11 cellular contexts compared by ENCODE assay signal in the genomic region with DNA sequence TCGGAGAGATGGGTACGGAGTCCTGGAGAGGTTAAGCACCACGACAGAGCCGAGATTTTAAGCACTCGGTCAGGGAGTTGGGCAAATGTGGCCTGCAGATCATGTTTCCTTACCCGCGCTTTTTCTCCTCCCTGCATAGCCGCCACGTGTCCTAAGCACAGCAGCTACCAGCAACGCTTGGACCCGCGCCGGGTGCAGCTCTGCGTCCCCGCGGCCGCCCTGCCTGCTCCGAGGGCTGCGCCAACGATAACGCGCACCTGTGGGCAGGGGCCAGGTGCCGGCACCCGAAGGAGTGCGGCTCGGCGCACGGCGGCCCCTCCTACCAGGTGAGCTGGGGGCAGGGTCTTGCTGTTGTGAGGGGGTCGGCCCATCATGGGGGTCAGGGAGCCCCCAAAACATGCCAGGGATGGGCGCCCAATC. TPM values are rescaled to one million over a fixed set of nuclear protein-coding genes. Genes with fewer than 3 reads are reported as not detected.
A peak's percentile ranks its signal among the peaks of the same experiment; 100 is the strongest.
DNase-seq lines count a peak whose midpoint lies in the region; ATAC-seq, FAIRE-seq and TF ChIP-seq lines count a peak whose summit lies in the region.
"Had no signal": no experiment of that assay in that cellular context is flagged by ENCODE, and none has a peak within 500 bp of the region (broad histone marks: within the 10 kb centered on the region; RNA-seq: fewer than 3 reads in every experiment).

No MANE protein-coding gene starts in this region.

- FAIRE-seq in frontal cortex (lab: Jason Lieb, UNC): no peak
- FAIRE-seq: TTC549 had no signal

- H3K27ac Mint-ChIP-seq in CD4-positive, alpha-beta T cell: no peak overlapping the region
- no peak overlapping the region for H3K27ac Mint-ChIP-seq in nephron progenitor cell

- no peaks in the 10 kb centered on the region for H3K36me3 ChIP-seq in MG63
- no peaks in the 10 kb centered on the region for H3K36me3 ChIP-seq in duodenal mucosa (ENCODE audit: control insufficient read depth in 1 of 2, insufficient read depth in 2 of 2, low read length in 2 of 2)

- no peak overlapping the region for H3K9ac ChIP-seq in duodenal mucosa (ENCODE audit: low read depth in 1 of 2, low read length in 2 of 2)

- H3K27me3 Mint-ChIP-seq in CD4-positive, alpha-beta T cell: peaks cover 12% of the 10 kb centered on the region
- peaks cover 8% of the 10 kb centered on the region for H3K27me3 Mint-ChIP-seq in nephron progenitor cell (ENCODE audit: low read depth, poor library complexity)

- peaks cover 11% of the 10 kb centered on the region for H3K27me3 ChIP-seq in CD4-positive, alpha-beta T cell (ENCODE audit: control insufficient read depth, insufficient read depth, low read length)
- H3K27me3 ChIP-seq in MG63 (no peaks in the 10 kb centered on the region), duodenal mucosa (ENCODE audit: control insufficient read depth in 1 of 2, insufficient read depth in 2 of 2, low read length in 2 of 2) (peaks cover 4 to 7% of the 10 kb centered on the region in 2 donors)

- no peaks in the 10 kb centered on the region for H3K36me3 Mint-ChIP-seq in CD4-positive, alpha-beta T cell (ENCODE audit: low read depth)
- H3K36me3 Mint-ChIP-seq in nephron progenitor cell (ENCODE audit: low read depth): no peaks in the 10 kb centered on the region

- no peak overlapping the region for H3K4me3 Mint-ChIP-seq in CD4-positive, alpha-beta T cell
- peak overlapping the region; percentile 34 for H3K4me3 Mint-ChIP-seq in nephron progenitor cell

- H3K27ac ChIP-seq in CD4-positive, alpha-beta T cell (ENCODE audit: low read depth, low read length): no peak overlapping the region
- no peak overlapping the region for H3K27ac ChIP-seq in duodenal mucosa (ENCODE audit: low read depth, low read length)

- H3K9me3 Mint-ChIP-seq in CD4-positive, alpha-beta T cell: no peaks in the 10 kb centered on the region
- H3K9me3 Mint-ChIP-seq in nephron progenitor cell: no peaks in the 10 kb centered on the region

- no peak for ATAC-seq in CD4-positive, alpha-beta T cell (ENCODE audit: poor library complexity)
- ATAC-seq in HG03039 (IDR thresholded peaks at IDR 0.05; ENCODE audit: unreplicated experiment): no peak
- no peak for ATAC-seq in HG03139 (IDR thresholded peaks at IDR 0.05; ENCODE audit: unreplicated experiment)

- H3K4me1 Mint-ChIP-seq in CD4-positive, alpha-beta T cell (ENCODE audit: low read depth): peaks cover 5% of the 10 kb centered on the region
- H3K4me1 Mint-ChIP-seq in nephron progenitor cell: peaks cover 15% of the 10 kb centered on the region

- CTCF ChIA-PET in CD4-positive, alpha-beta T cell (lab: Charles Lee): interaction anchor here (1.8 kb wide), 1 partner anchor 24 kb away, joined by 5 read pairs; no protein-coding TSS in a partner anchor

- TF ChIP-seq CTCF in CD4-positive, alpha-beta T cell (IDR thresholded peaks at IDR 0.05): peak; percentile 20
- TF ChIP-seq CTCF in nephron progenitor cell (IDR thresholded peaks at IDR 0.05): no peak

- no peak overlapping the region for H3K4me3 ChIP-seq in MG63
- H3K4me3 ChIP-seq in duodenal mucosa (ENCODE audit: low read depth in 1 of 2, low read length in 2 of 2): peak overlapping the region; percentile 18 to 40

- DNase-seq in CD4-positive, alpha-beta T cell: no peak
- DNase-seq in MG63 (peak; percentile 36), nephron progenitor cell (peak; percentile 28), frontal cortex (ENCODE audit: low spot score in 2 of 2) (no peak), KG1 (lab: John Stamatoyannopoulos, UW) (no peak)
- DNase-seq: GF-D8 had no signal

- intact Hi-C loops in CD4-positive, alpha-beta T cell (cut with DNase I, micrococcal nuclease): loop anchor here (1.0 to 5.0 kb wide), 3 partner anchors 118 to 450 kb away; no protein-coding TSS in a partner anchor

- H3K4me1 ChIP-seq in duodenal mucosa (ENCODE audit: control insufficient read depth in 1 of 2, insufficient read depth in 2 of 2, low read length in 2 of 2): peaks cover 0 to 12% of the 10 kb centered on the region in 2 donors

- POLR2A ChIA-PET in CD4-positive, alpha-beta T cell (lab: Charles Lee): no interaction called here

- no peaks in the 10 kb centered on the region for H3K9me3 ChIP-seq in CD4-positive, alpha-beta T cell (ENCODE audit: control insufficient read depth, low read length)
- H3K9me3 ChIP-seq in MG63: no peaks in the 10 kb centered on the region
- no peaks in the 10 kb centered on the region for H3K9me3 ChIP-seq in duodenal mucosa (ENCODE audit: control insufficient read depth in 1 of 2, low read length in 2 of 2)

RNA-seq across cellular contexts. Expression of a gene that starts 24.8 kb away (rescaled TPM):
- not detected for total RNA-seq in CD4-positive, alpha-beta T cell
- not detected in 2 replicates for total RNA-seq in MG63 (2014; rRNA removed; shearing (Covaris generic); ENCODE audit: low replicate concordance)
- total RNA-seq in frontal cortex: not detected
- total RNA-seq: LHCN-M2 had no signal

RNA-seq across cellular contexts. Expression of a gene that starts 44.1 kb away (rescaled TPM):
- total RNA-seq in CD4-positive, alpha-beta T cell: under 1 TPM; 0.69 to 0.70 TPM
- total RNA-seq in MG63 (2014; rRNA removed; shearing (Covaris generic); ENCODE audit: low replicate concordance): 0.76 TPM in 1 of 2 replicates, not detected in the other
- 9.0 TPM for total RNA-seq in frontal cortex
- total RNA-seq: LHCN-M2 had no signal

RNA-seq across cellular contexts. Expression of a gene that starts 47.8 kb away (rescaled TPM):
- 1 to 10 TPM; 2.1 to 2.4 TPM for total RNA-seq in CD4-positive, alpha-beta T cell
- not detected in 2 replicates for total RNA-seq in MG63 (2014; rRNA removed; shearing (Covaris generic); ENCODE audit: low replicate concordance)
- not detected for total RNA-seq in frontal cortex
- total RNA-seq: LHCN-M2 had no signal

RNA-seq across cellular contexts. Expression of a gene that starts 49.3 kb away (rescaled TPM):
- not detected for total RNA-seq in CD4-positive, alpha-beta T cell
- total RNA-seq in MG63 (2014; rRNA removed; shearing (Covaris generic); ENCODE audit: low replicate concordance): not detected in 2 replicates
- total RNA-seq in frontal cortex: not detected

RNA-seq across cellular contexts. Expression of a gene that starts 52.2 kb away (rescaled TPM):
- 10 to 100 TPM; 15.3 to 15.6 TPM for total RNA-seq in CD4-positive, alpha-beta T cell
- total RNA-seq in MG63 (2014; rRNA removed; shearing (Covaris generic); ENCODE audit: low replicate concordance): not detected in 2 replicates
- 10.6 TPM for total RNA-seq in frontal cortex
- total RNA-seq: LHCN-M2 had no signal

Comparison
In these comparisons a context has a peak if more than half of its experiments do, and no peak if none do; other contexts are left out.
1. DNase-seq: peak in MG63 (single experiment) and nephron progenitor cell (single experiment); none in CD4-positive, alpha-beta T cell (0 of 10), frontal cortex (0 of 2) and KG1 (single experiment).